In genomic region chr10:23469596-23470237, GRCh38 we compare ENCODE assay signal across 20 cellular contexts.
"Had no signal": no experiment of that assay in that cellular context is flagged by ENCODE, and none has a peak within 500 bp of the region (broad histone marks: within the 10 kb centered on the region; RNA-seq: fewer than 3 reads in every experiment).

No MANE protein-coding gene starts in this region.

- H3K36me3 Mint-ChIP-seq: brain, T-cell had no signal

- DNase-seq: activated CD4-positive, alpha-beta T cell treated with anti-CD3 and anti-CD28 coated beads, Interleukin-2, amount 10 ng/mL, durations not matched to agents 7 days and 5 days; activated CD4-positive, CD25-positive, alpha-beta regulatory T cell; activated CD8-positive, alpha-beta T cell treated with anti-CD3 and anti-CD28 coated beads, Interleukin-2, amount 10 ng/mL, durations not matched to agents 7 days and 5 days; activated naive CD4-positive, alpha-beta T cell treated with anti-CD3 and anti-CD28 coated beads for 36 hours; activated T-cell treated with anti-CD3 and anti-CD28 coated beads, Interleukin-2, amount 50 U/mL, for 24 hours; central memory CD4-positive, alpha-beta T cell; endodermal cell; foreskin fibroblast; hippocampal formation; islet precursor cell; left lung; mammary epithelial cell; stimulated activated CD4-positive, alpha-beta T cell treated with anti-CD3 and anti-CD28 coated beads, Interleukin-15, amount 100 ng/mL, for 24 hours; stimulated activated CD4-positive, alpha-beta T cell treated with anti-CD3 and anti-CD28 coated beads, Interleukin-4, amount 100 ng/mL, for 1 hour; T-cell had no signal

- H3K27ac Mint-ChIP-seq: activated CD4-positive, alpha-beta T cell treated with anti-CD3 and anti-CD28 coated beads, Interleukin-2, amount 10 ng/mL, durations not matched to agents 7 days and 5 days; activated CD8-positive, alpha-beta T cell treated with anti-CD3 and anti-CD28 coated beads, Interleukin-2, amount 10 ng/mL, durations not matched to agents 7 days and 5 days; activated naive CD4-positive, alpha-beta T cell treated with anti-CD3 and anti-CD28 coated beads for 36 hours; activated T-cell treated with anti-CD3 and anti-CD28 coated beads, Interleukin-2, amount 50 U/mL, for 24 hours; brain; endodermal cell; T-cell had no signal

- H3K4me3 ChIP-seq: left lung, prostate gland, right atrium auricular region, skin epidermis had no signal

- H3K9me3 Mint-ChIP-seq: activated naive CD4-positive, alpha-beta T cell treated with anti-CD3 and anti-CD28 coated beads for 36 hours; activated T-cell treated with anti-CD3 and anti-CD28 coated beads, Interleukin-2, amount 50 U/mL, for 24 hours; brain; endodermal cell; T-cell had no signal

- H3K4me1 ChIP-seq: left lung, prostate gland, right atrium auricular region had no signal

- H3K27me3 ChIP-seq: left lung, right atrium auricular region had no signal

- H3K4me1 Mint-ChIP-seq: activated CD4-positive, alpha-beta T cell treated with anti-CD3 and anti-CD28 coated beads, Interleukin-2, amount 10 ng/mL, durations not matched to agents 7 days and 5 days; brain had no signal

- H3K4me3 Mint-ChIP-seq: activated CD4-positive, alpha-beta T cell treated with anti-CD3 and anti-CD28 coated beads, Interleukin-2, amount 10 ng/mL, durations not matched to agents 7 days and 5 days; activated CD8-positive, alpha-beta T cell treated with anti-CD3 and anti-CD28 coated beads, Interleukin-2, amount 10 ng/mL, durations not matched to agents 7 days and 5 days; activated naive CD4-positive, alpha-beta T cell treated with anti-CD3 and anti-CD28 coated beads for 36 hours; activated T-cell treated with anti-CD3 and anti-CD28 coated beads, Interleukin-2, amount 50 U/mL, for 24 hours; brain; endodermal cell; T-cell had no signal

- H3K27ac ChIP-seq: epithelial cell of prostate, left lung, prostate gland, right atrium auricular region, skin epidermis had no signal

- ATAC-seq: activated CD8-positive, alpha-beta T cell treated with anti-CD3 and anti-CD28 coated beads, Interleukin-2, amount 10 ng/mL, durations not matched to agents 7 days and 5 days; left lung; T-cell had no signal

- H3K36me3 ChIP-seq: left lung, prostate gland, right atrium auricular region had no signal

- H3K9me3 ChIP-seq: left lung, prostate gland, right atrium auricular region had no signal
